8 cellular contexts compared by ENCODE assay signal in genomic region chr19:49896863-49897621, GRCh38. TPM values are rescaled to one million over a fixed set of nuclear protein-coding genes. Genes with fewer than 3 reads are reported as not detected.
DNase-seq lines count a peak whose midpoint lies in the region; ATAC-seq and TF ChIP-seq lines count a peak whose summit lies in the region.

Gene IL4I1, minus strand, starts transcription at chr19:49896887. Its CDS starts 727 bp downstream, at chr19:49896160.

- H3K27me3 ChIP-seq in GM23338 (ENCODE audit: insufficient read depth) (no peaks in the 10 kb centered on the region), left lung (no peaks in the 10 kb centered on the region), dorsolateral prefrontal cortex (no peaks in the 10 kb centered on the region)

- intact Hi-C loops in left lung (cut with DNase I) (no loop called here), dorsolateral prefrontal cortex (cut with DNase I) (no loop called here)

- no peaks in the 10 kb centered on the region for H3K9me3 ChIP-seq in ES-I3 (ENCODE audit: control insufficient read depth, insufficient read depth, low read length)
- H3K9me3 ChIP-seq in left lung = no peaks in the 10 kb centered on the region

- no peak within 1 kb of the TSS; the same call in 2 of the 3 replicates for H3K4me3 Mint-ChIP-seq in GM23338

- H3K4me1 ChIP-seq in ES-I3 (ENCODE audit: insufficient read depth, low read length) (peaks cover 6% of the 10 kb centered on the region; the same call in 1 of the 2 replicates), GM23338 (ENCODE audit: insufficient read depth) (no peaks in the 10 kb centered on the region), left lung (peaks cover 7 to 27% of the 10 kb centered on the region in 2 donors)

- no peaks in the 10 kb centered on the region for H4K20me1 ChIP-seq in GM23338 (replicated peaks; ENCODE audit: insufficient read depth)

- peaks cover 7% of the 10 kb centered on the region for H3K4me1 Mint-ChIP-seq in GM23338

- no peak within 1 kb of the TSS for H3K4me2 ChIP-seq in GM23338

- no peak for DNase-seq in GM23338 (ENCODE audit: low spot score)
- DNase-seq in OCI-M1 (lab: John Stamatoyannopoulos, UW) = peak; percentile 63
- DNase-seq in activated T-helper 9 cell treated with anti-CD3 and anti-CD28 coated beads, Interleukin-2, amount 50 U/mL, for 16 hours (ENCODE audit: low read depth) = peak; percentile 64
- DNase-seq in left lung = peak in 1 of 2 donors; percentile 68
- peak; percentile 27 to 52 for DNase-seq in stimulated activated CD8-positive, alpha-beta memory T cell treated with anti-CD3 and anti-CD28 coated beads, Interleukin-4, amount 100 ng/mL, for 4 hours (ENCODE audit: low read depth in 2 of 2, low spot score in 1 of 2)
- no peak for DNase-seq in dorsolateral prefrontal cortex

- H3K79me2 ChIP-seq in GM23338 (replicated peaks; ENCODE audit: insufficient read depth) = no peaks in the 10 kb centered on the region

- H3K9ac ChIP-seq in ES-I3 (ENCODE audit: low read depth, low read length) = peak within 1 kb of the TSS; percentile 22; the same call in 1 of the 2 replicates

- no peak within 1 kb of the TSS for H3K27ac Mint-ChIP-seq in GM23338

- H3K4me3 ChIP-seq in GM23338 (no peak within 1 kb of the TSS), left lung (peak within 1 kb of the TSS in 1 of 2 donors; percentile 14), dorsolateral prefrontal cortex (no peak within 1 kb of the TSS)

- H3K36me3 ChIP-seq in ES-I3 (ENCODE audit: insufficient read depth, low read length) (no peaks in the 10 kb centered on the region), GM23338 (ENCODE audit: insufficient read depth) (no peaks in the 10 kb centered on the region), left lung (no peaks in the 10 kb centered on the region)

- H3K9me3 Mint-ChIP-seq in GM23338 = no peaks in the 10 kb centered on the region; the same call in 2 of the 3 replicates

- no peaks in the 10 kb centered on the region for H3K9me2 ChIP-seq in GM23338 (ENCODE audit: insufficient read depth)

- no peak within 1 kb of the TSS for H2AFZ ChIP-seq in GM23338

- H3K27me3 Mint-ChIP-seq in GM23338 (ENCODE audit: insufficient read depth, low read depth, poor library complexity) = peaks cover 11% of the 10 kb centered on the region

- no peaks in the 10 kb centered on the region for H3F3A ChIP-seq in GM23338 (replicated peaks; ENCODE audit: low read depth)

- ATAC-seq in GM23338 (peak; percentile 18), left lung (peak; percentile 62), HG03039 (IDR thresholded peaks at IDR 0.05; ENCODE audit: unreplicated experiment) (no peak)

- H3K27ac ChIP-seq in GM23338 (ENCODE audit: low read depth) = no peak within 1 kb of the TSS
- peak within 1 kb of the TSS; percentile 59 to 75 for H3K27ac ChIP-seq in left lung
- H3K27ac ChIP-seq in dorsolateral prefrontal cortex = peak within 1 kb of the TSS in 12 of 59 donors; percentile 4 to 57 (median 44)

- TF ChIP-seq CTCF in GM23338 (conservative IDR thresholded peaks at IDR 0.05; ENCODE audit: low read depth in 2 of 2) = no peak
- TF ChIP-seq CTCF in left lung (IDR thresholded peaks at IDR 0.05) = no peak
- no peak for TF ChIP-seq CTCF in dorsolateral prefrontal cortex (IDR thresholded peaks at IDR 0.05 in 54 of 56, conservative IDR thresholded peaks at IDR 0.05 in 2 of 56; ENCODE audit: low read depth in 1 of 56, partially characterized antibody in 56 of 56)

- no peaks in the 10 kb centered on the region for H3K36me3 Mint-ChIP-seq in GM23338 (ENCODE audit: low read depth)

TF ChIP-seq in GM23338, 12 proteins besides CTCF, POLR2A, EP300 and RAD21 (continues in another document):
- TF ChIP-seq NANOG (IDR thresholded peaks at IDR 0.05; ENCODE audit: borderline replicate concordance) = no peak
- no peak for TF ChIP-seq ETS1 (IDR thresholded peaks at IDR 0.05)
- no peak for TF ChIP-seq CREB1 (CRISPR knock-in tag; IDR thresholded peaks at IDR 0.05; ENCODE audit: low read depth)
- TF ChIP-seq POLR2AphosphoS5 (IDR thresholded peaks at IDR 0.05; ENCODE audit: low read depth) = no peak
- no peak for TF ChIP-seq ZNF462 (CRISPR knock-in tag; IDR thresholded peaks at IDR 0.05)

RNA-seq across cellular contexts. Expression of gene IL4I1, which starts in this region (rescaled TPM):
- 0.50 and 0.69 TPM in 2 replicates for total RNA-seq in GM23338 (2014; rRNA removed; shearing (Covaris generic))
- polyA plus RNA-seq in GM23338 (2016; fragmentation: Nextera tagmentation; extraction: Ambion mirVana) = 0.57 and 0.60 TPM in 2 replicates
- total RNA-seq in left lung = 1 to 10 TPM; 2.4 to 6.5 TPM
- total RNA-seq in dorsolateral prefrontal cortex = 1 to 10 TPM in 52 of 120 experiments, under 1 TPM in 57, not detected in 11; 0.23 to 6.1 (median 0.96) TPM

Comparison
In these comparisons a context has a peak if more than half of its experiments do, and no peak if none do; other contexts are left out.
1. Peak in ATAC-seq in GM23338; RNA of the gene not detected or under 1 TPM.
2. DNase-seq: peak in OCI-M1 (single experiment), activated T-helper 9 cell treated with anti-CD3 and anti-CD28 coated beads, Interleukin-2, amount 50 U/mL, for 16 hours (single experiment) and stimulated activated CD8-positive, alpha-beta memory T cell treated with anti-CD3 and anti-CD28 coated beads, Interleukin-4, amount 100 ng/mL, for 4 hours (2 of 2); none in GM23338 (single experiment) and dorsolateral prefrontal cortex (0 of 10).